30 cellular contexts compared by ENCODE assay signal in genomic region chr3:128192131-128192530, GRCh38.
"Had no signal": no experiment of that assay in that cellular context is flagged by ENCODE, and none has a peak within 500 bp of the region (broad histone marks: within the 10 kb centered on the region; RNA-seq: fewer than 3 reads in every experiment).

No MANE protein-coding gene starts in this region.

- H3K4me3 Mint-ChIP-seq: natural killer cell; nephron; neural progenitor cell; stimulated activated effector memory CD8-positive, alpha-beta T cell treated with anti-CD3 and anti-CD28 coated beads, Interleukin-12 subunit alpha, Interleukin-12 subunit beta, amount 100 ng/mL, for 72 hours; stimulated activated naive B cell treated with anti-CD40 and anti-IgM and Interleukin-4, amounts not matched to agents 10 μg/mL and 1 μg/mL and 100 μg/mL, for 72 hours; stimulated activated naive CD8-positive, alpha-beta T cell treated with anti-CD3 and anti-CD28 coated beads, Interleukin-15, Interleukin-2, amounts not matched to agents 100 ng/mL and 50 ng/mL, for 24 hours; type B pancreatic cell had no signal

- H3K27me3 Mint-ChIP-seq: progenitor cell of endocrine pancreas; stimulated activated naive B cell treated with anti-CD40 and anti-IgM and Interleukin-4, amounts not matched to agents 10 μg/mL and 1 μg/mL and 100 μg/mL, for 72 hours; stimulated activated naive CD8-positive, alpha-beta T cell treated with anti-CD3 and anti-CD28 coated beads, Interleukin-15, Interleukin-2, amounts not matched to agents 100 ng/mL and 50 ng/mL, for 24 hours; type B pancreatic cell had no signal

- H2AFZ ChIP-seq: neural progenitor cell, parathyroid adenoma had no signal

- H3K9me3 ChIP-seq: ovary, psoas muscle, right lobe of liver, sigmoid colon, stomach, suprapubic skin, testis, tibial artery, transverse colon, upper lobe of right lung, uterus had no signal

- H3K9ac ChIP-seq: neural progenitor cell, parathyroid adenoma had no signal

- ATAC-seq: natural killer cell; psoas muscle; right cardiac atrium; right lobe of liver; stimulated activated effector memory CD8-positive, alpha-beta T cell treated with anti-CD3 and anti-CD28 coated beads, Interleukin-12 subunit alpha, Interleukin-12 subunit beta, amount 100 ng/mL, for 72 hours; stimulated activated naive B cell treated with anti-CD40 and anti-IgM and Interleukin-4, amounts not matched to agents 10 μg/mL and 1 μg/mL and 100 μg/mL, for 72 hours; upper lobe of right lung had no signal

- H3K36me3 Mint-ChIP-seq: natural killer cell; neural progenitor cell; stimulated activated effector memory CD8-positive, alpha-beta T cell treated with anti-CD3 and anti-CD28 coated beads, Interleukin-12 subunit alpha, Interleukin-12 subunit beta, amount 100 ng/mL, for 72 hours; type B pancreatic cell had no signal

- H3K4me1 ChIP-seq: parathyroid adenoma, psoas muscle, right lobe of liver, upper lobe of right lung had no signal

- H3K27me3 ChIP-seq: neural progenitor cell, ovary, right lobe of liver, sigmoid colon, stomach, suprapubic skin, testis, tibial artery, transverse colon, upper lobe of right lung, uterus had no signal

- H3K27ac Mint-ChIP-seq: natural killer cell; nephron; neural progenitor cell; progenitor cell of endocrine pancreas; stimulated activated effector memory CD8-positive, alpha-beta T cell treated with anti-CD3 and anti-CD28 coated beads, Interleukin-12 subunit alpha, Interleukin-12 subunit beta, amount 100 ng/mL, for 72 hours; stimulated activated naive B cell treated with anti-CD40 and anti-IgM and Interleukin-4, amounts not matched to agents 10 μg/mL and 1 μg/mL and 100 μg/mL, for 72 hours; stimulated activated naive CD8-positive, alpha-beta T cell treated with anti-CD3 and anti-CD28 coated beads, Interleukin-15, Interleukin-2, amounts not matched to agents 100 ng/mL and 50 ng/mL, for 24 hours; type B pancreatic cell had no signal

- FAIRE-seq: small intestine had no signal

- H3K4me2 ChIP-seq: neural progenitor cell had no signal

- H3K36me3 ChIP-seq: neural progenitor cell, ovary, right lobe of liver, sigmoid colon, stomach, suprapubic skin, tibial artery, transverse colon, upper lobe of right lung, uterus had no signal

- DNase-seq: natural killer cell; occipital lobe; ovary; posterior cingulate gyrus; psoas muscle; right cardiac atrium; right lobe of liver; sigmoid colon; small intestine; stimulated activated CD4-positive, alpha-beta T cell treated with anti-CD3 and anti-CD28 coated beads, Interleukin-15, amount 100 ng/mL, for 24 hours; stimulated activated CD4-positive, alpha-beta T cell treated with anti-CD3 and anti-CD28 coated beads, Interleukin-2, amount 100 ng/mL, for 24 hours; stimulated activated CD4-positive, alpha-beta T cell treated with anti-CD3 and anti-CD28 coated beads, Interleukin-2, amount 100 ng/mL, for 48 hours; stimulated activated CD4-positive, alpha-beta T cell treated with anti-CD3 and anti-CD28 coated beads, Interleukin-4, amount 100 ng/mL, for 24 hours; stimulated activated naive B cell treated with anti-CD40 and anti-IgM and Interleukin-4, amounts not matched to agents 10 μg/mL and 1 μg/mL and 100 μg/mL, for 72 hours; stimulated activated naive CD4-positive, alpha-beta T cell treated with Interleukin-2 at 50 U/mL for 16 hours; stomach; substantia nigra; testis; tibial artery; transverse colon; upper lobe of right lung; uterus had no signal

- H3K27ac ChIP-seq: neural progenitor cell, ovary, parathyroid adenoma, psoas muscle, right lobe of liver, sigmoid colon, stomach, suprapubic skin, testis, tibial artery, transverse colon, upper lobe of right lung, uterus had no signal

- H3K9me3 Mint-ChIP-seq: natural killer cell; nephron; neural progenitor cell; stimulated activated effector memory CD8-positive, alpha-beta T cell treated with anti-CD3 and anti-CD28 coated beads, Interleukin-12 subunit alpha, Interleukin-12 subunit beta, amount 100 ng/mL, for 72 hours; stimulated activated naive B cell treated with anti-CD40 and anti-IgM and Interleukin-4, amounts not matched to agents 10 μg/mL and 1 μg/mL and 100 μg/mL, for 72 hours; stimulated activated naive CD8-positive, alpha-beta T cell treated with anti-CD3 and anti-CD28 coated beads, Interleukin-15, Interleukin-2, amounts not matched to agents 100 ng/mL and 50 ng/mL, for 24 hours; type B pancreatic cell had no signal

- H3K4me3 ChIP-seq: neural progenitor cell, ovary, psoas muscle, right lobe of liver, sigmoid colon, stomach, suprapubic skin, testis, tibial artery, transverse colon, upper lobe of right lung, uterus had no signal
